Comparison of ENCODE assay signal across 1 cellular context in genomic region chr2:27216416-27217137, GRCh38.
TF ChIP-seq lines count a peak whose summit lies in the region.

No MANE protein-coding gene starts in this region.

TF ChIP-seq in endothelial cell of umbilical vein, 7 proteins besides CTCF, POLR2A, EP300 and RAD21:
- TF ChIP-seq POLR2AphosphoS5 (IDR thresholded peaks at IDR 0.05; ENCODE audit: insufficient read depth, low read depth, low read length) (no peak), EZH2 (IDR thresholded peaks at IDR 0.05; ENCODE audit: borderline replicate concordance, low read depth, low read length, severe bottlenecking) (no peak), GATA2 (IDR thresholded peaks at IDR 0.05; ENCODE audit: insufficient read depth, insufficient read length, low read depth, low read length) (no peak), JUN (IDR thresholded peaks at IDR 0.05; ENCODE audit: borderline replicate concordance, insufficient read depth, insufficient read length, low read depth) (no peak), FOS (IDR thresholded peaks at IDR 0.05; ENCODE audit: borderline replicate concordance, insufficient read depth, low read length) (no peak), MYC (IDR thresholded peaks at IDR 0.05; ENCODE audit: low read depth, low read length) (no peak), MAX (IDR thresholded peaks at IDR 0.05; ENCODE audit: insufficient read depth, insufficient read length) (no peak)
